In genomic region chr17:2377659-2378058, GRCh38 we compare ENCODE assay signal across 26 cellular contexts.
"Had no signal": no experiment of that assay in that cellular context is flagged by ENCODE, and none has a peak within 500 bp of the region (broad histone marks: within the 10 kb centered on the region; RNA-seq: fewer than 3 reads in every experiment).

No MANE protein-coding gene starts in this region.

- ATAC-seq: activated CD4-positive, CD25-positive, alpha-beta regulatory T cell treated with anti-CD3 and anti-CD28 coated beads, Interleukin-2, amount 50 U/mL, for 24 hours; activated CD8-positive, alpha-beta T cell treated with anti-CD3 and anti-CD28 coated beads, Interleukin-2, amount 10 ng/mL, durations not matched to agents 7 days and 5 days; activated T-cell treated with anti-CD3 and anti-CD28 coated beads, Interleukin-2, amount 50 U/mL, for 4 hours; activated T-helper 17 cell treated with anti-CD3 and anti-CD28 coated beads, Interleukin-2, amount 50 U/mL, for 72 hours; K562; SK-N-SH treated with all-trans-retinoic acid at 6 μM for 48 hours had no signal

- H3K4me1 ChIP-seq: Peyer's patch, SJSA1 had no signal

- H3K27me3 ChIP-seq: adrenal gland, Peyer's patch, SJSA1 had no signal

- H3K4me3 Mint-ChIP-seq: activated CD8-positive, alpha-beta T cell treated with anti-CD3 and anti-CD28 coated beads, Interleukin-2, amount 10 ng/mL, durations not matched to agents 7 days and 5 days; activated naive CD4-positive, alpha-beta T cell treated with anti-CD3 and anti-CD28 coated beads for 36 hours; activated naive CD8-positive, alpha-beta T cell; activated T-cell treated with anti-CD3 and anti-CD28 coated beads, Interleukin-2, amount 50 U/mL, for 4 hours; activated T-helper 17 cell treated with anti-CD3 and anti-CD28 coated beads, Interleukin-2, amount 50 U/mL, for 72 hours had no signal

- H3K36me3 Mint-ChIP-seq: activated naive CD8-positive, alpha-beta T cell had no signal

- DNase-seq: activated CD4-positive, alpha-beta T cell treated with anti-CD3 and anti-CD28 coated beads for 4 hours; activated CD4-positive, alpha-beta T cell treated with anti-CD3 and anti-CD28 coated beads, Interleukin-2, amount 50 U/mL, for 4 hours; activated CD8-positive, alpha-beta memory T cell treated with anti-CD3 and anti-CD28 coated beads, Interleukin-2, amount 50 U/mL, for 48 hours; activated CD8-positive, alpha-beta T cell treated with anti-CD3 and anti-CD28 coated beads, Interleukin-2, amount 10 ng/mL, durations not matched to agents 7 days and 5 days; activated gamma-delta T cell; activated naive CD4-positive, alpha-beta T cell treated with anti-CD3 and anti-CD28 coated beads for 36 hours; activated T-cell treated with anti-CD3 and anti-CD28 coated beads, Interleukin-2, amount 50 U/mL, for 4 hours; adrenal gland; aorta; Karpas-422; MM.1S; NCI-H1105 treated with DMSO at 0.1 percent for 48 hours; NCI-H1436 treated with DMSO at 0.1 percent for 48 hours; NCI-H187; NCI-H2081; NCI-H446; NCI-H524; Peyer's patch; SHP77; SW 1271 had no signal

- H3K27ac ChIP-seq: adrenal gland, Peyer's patch, SJSA1 had no signal

- H3K4me3 ChIP-seq: adrenal gland, K562, Peyer's patch, SJSA1 had no signal

- H3K4me1 Mint-ChIP-seq: activated T-helper 17 cell treated with anti-CD3 and anti-CD28 coated beads, Interleukin-2, amount 50 U/mL, for 72 hours had no signal

- H3K27ac Mint-ChIP-seq: activated CD8-positive, alpha-beta T cell treated with anti-CD3 and anti-CD28 coated beads, Interleukin-2, amount 10 ng/mL, durations not matched to agents 7 days and 5 days; activated naive CD4-positive, alpha-beta T cell treated with anti-CD3 and anti-CD28 coated beads for 36 hours; activated naive CD8-positive, alpha-beta T cell; activated T-helper 17 cell treated with anti-CD3 and anti-CD28 coated beads, Interleukin-2, amount 50 U/mL, for 72 hours had no signal

- H3K9me3 ChIP-seq: adrenal gland, Peyer's patch, SJSA1 had no signal

- H3K9me3 Mint-ChIP-seq: activated naive CD4-positive, alpha-beta T cell treated with anti-CD3 and anti-CD28 coated beads for 36 hours; activated T-cell treated with anti-CD3 and anti-CD28 coated beads, Interleukin-2, amount 50 U/mL, for 4 hours; activated T-helper 17 cell treated with anti-CD3 and anti-CD28 coated beads, Interleukin-2, amount 50 U/mL, for 72 hours had no signal

- H3K27me3 Mint-ChIP-seq: activated naive CD8-positive, alpha-beta T cell; activated T-helper 17 cell treated with anti-CD3 and anti-CD28 coated beads, Interleukin-2, amount 50 U/mL, for 72 hours had no signal
